ENCODE assay signal across 1 cellular context in genomic region chr2:38875576-38876367, GRCh38.
TF ChIP-seq lines count a peak whose summit lies in the region.

TSS of gene DHX57 (minus strand) at chr2:38875934. CDS start at chr2:38868405, 7,529 bp downstream.
TSS of gene MORN2 (plus strand) at chr2:38875976.

TF ChIP-seq in K562, 482 proteins besides CTCF, POLR2A, EP300 and RAD21 (continued from another document and continues in another):
- TF ChIP-seq ZNF398 (CRISPR knock-in tag; IDR thresholded peaks at IDR 0.05) (no peak), E4F1 (CRISPR knock-in tag; IDR thresholded peaks at IDR 0.05; ENCODE audit: borderline replicate concordance) (no peak), TAF1 (IDR thresholded peaks at IDR 0.05; ENCODE audit: control insufficient read depth, extremely low read depth, insufficient read depth, low read length, severe bottlenecking) (no peak), TCFL5 (CRISPR knock-in tag; conservative IDR thresholded peaks at IDR 0.05) (no peak), ATF2 (CRISPR knock-in tag; IDR thresholded peaks at IDR 0.05) (no peak), PML (IDR thresholded peaks at IDR 0.05; ENCODE audit: low read length) (peak; percentile 48; the same call in 1 of the 2 replicates), TEAD1 (CRISPR knock-in tag; IDR thresholded peaks at IDR 0.05) (peak; percentile 17 to 51; a peak in 1 of 4 replicates), POLR2H (tag; IDR thresholded peaks at IDR 0.05; ENCODE audit: low read depth) (no peak), DLX4 (CRISPR knock-in tag; IDR thresholded peaks at IDR 0.05) (no peak), KDM1A (IDR thresholded peaks at IDR 0.05) (peak; percentile 20 to 38; a peak in 2 of 4 replicates), E2F1 (CRISPR knock-in tag; IDR thresholded peaks at IDR 0.05) (no peak), E2F3 (CRISPR knock-in tag; IDR thresholded peaks at IDR 0.05) (peak; percentile 21; the same call in 1 of the 2 replicates), CHD2 (IDR thresholded peaks at IDR 0.05; ENCODE audit: low read depth, low read length) (0 out of 2 replicates have a peak, but pooled peaks have one; percentile 52), PRDM10 (IDR thresholded peaks at IDR 0.05; ENCODE audit: partially characterized antibody) (peak; percentile 99), PHF8 (IDR thresholded peaks at IDR 0.05; ENCODE audit: borderline replicate concordance, low read length) (peak; percentile 88), STAG1 (CRISPR knock-in tag; IDR thresholded peaks at IDR 0.05; ENCODE audit: borderline replicate concordance) (no peak), ETS2 (tag; IDR thresholded peaks at IDR 0.05; ENCODE audit: borderline replicate concordance, poor library complexity, severe bottlenecking) (no peak), BCLAF1 (IDR thresholded peaks at IDR 0.05; ENCODE audit: borderline replicate concordance in 1 of 2, control insufficient read depth in 1 of 2, low read depth in 2 of 2, low read length in 1 of 2) (peak in 1 of 2 experiments; percentile 83; a peak in 1 of 4 replicates), ZBTB5 (IDR thresholded peaks at IDR 0.05) (no peak), MXI1 (IDR thresholded peaks at IDR 0.05; ENCODE audit: low read depth, low read length) (peak; percentile 80; the same call in 1 of the 2 replicates), USF2 (CRISPR knock-in tag; IDR thresholded peaks at IDR 0.05) (no peak), GABPA (tag; conservative IDR thresholded peaks at IDR 0.05; ENCODE audit: low read depth) (peak; percentile 97), XRCC4 (IDR thresholded peaks at IDR 0.05; ENCODE audit: extremely low read depth, insufficient read depth, insufficient read length) (no peak), ZFP30 (CRISPR knock-in tag; IDR thresholded peaks at IDR 0.05; ENCODE audit: borderline replicate concordance) (no peak), HDAC8 (tag; IDR thresholded peaks at IDR 0.05) (peak; percentile 33; the same call in 1 of the 2 replicates), ZNF174 (CRISPR knock-in tag; IDR thresholded peaks at IDR 0.05) (no peak), PHTF2 (CRISPR knock-in tag; IDR thresholded peaks at IDR 0.05) (no peak), E2F4 (CRISPR knock-in tag; IDR thresholded peaks at IDR 0.05; ENCODE audit: low read depth) (peak; percentile 47; the same call in 1 of the 2 replicates), ZNF395 (CRISPR knock-in tag; IDR thresholded peaks at IDR 0.05) (0 out of 2 replicates have a peak, but pooled peaks have one; percentile 31), ETS1 (conservative IDR thresholded peaks at IDR 0.05; ENCODE audit: control insufficient read depth, low read depth, low read length) (peak; percentile 83), MAX (CRISPR knock-in tag; IDR thresholded peaks at IDR 0.05) (peak; percentile 50), HDAC2 (IDR thresholded peaks at IDR 0.05) (peak; percentile 77)
